ENCODE assay signal across 29 cellular contexts in genomic region chr9:38761334-38761733, GRCh38. TPM values are rescaled to one million over a fixed set of nuclear protein-coding genes. Genes with fewer than 3 reads are reported as not detected.
DNase-seq lines count a peak whose midpoint lies in the region; TF ChIP-seq lines count a peak whose summit lies in the region.
"Had no signal": no experiment of that assay in that cellular context is flagged by ENCODE, and none has a peak within 500 bp of the region (broad histone marks: within the 10 kb centered on the region; RNA-seq: fewer than 3 reads in every experiment).

No MANE protein-coding gene starts in this region.

- H3K27me3 Mint-ChIP-seq in MCF 10A (ENCODE audit: insufficient read depth, unreplicated experiment): no peaks in the 10 kb centered on the region
- peaks cover 2% of the 10 kb centered on the region for H3K27me3 Mint-ChIP-seq in activated T-helper 2 cell treated with anti-CD3 and anti-CD28 coated beads, Interferon-gamma antibody, Interleukin-2, Interleukin-4, amounts not matched to agents 10 μg/mL and 5 μg/mL and 100 μg/mL, durations not matched to agents 14 hours and 24 hours and 36 hours (ENCODE audit: low read depth)

- no peaks in the 10 kb centered on the region for H3K9me2 ChIP-seq in Karpas-422 (replicated peaks; ENCODE audit: insufficient read depth, low read length)

- no peaks in the 10 kb centered on the region for H3F3A ChIP-seq in smooth muscle cell (ENCODE audit: low read depth)

- H4K20me1 ChIP-seq in mammary epithelial cell (ENCODE audit: insufficient read depth, low read length): no peaks in the 10 kb centered on the region
- no peaks in the 10 kb centered on the region for H4K20me1 ChIP-seq in smooth muscle cell (ENCODE audit: low read depth)
- H4K20me1 ChIP-seq in Karpas-422 (ENCODE audit: insufficient read depth, low read depth, low read length): no peaks in the 10 kb centered on the region

- no peaks in the 10 kb centered on the region for H3K9me3 Mint-ChIP-seq in MCF 10A (ENCODE audit: unreplicated experiment)
- H3K9me3 Mint-ChIP-seq in activated T-helper 2 cell treated with anti-CD3 and anti-CD28 coated beads, Interferon-gamma antibody, Interleukin-2, Interleukin-4, amounts not matched to agents 10 μg/mL and 5 μg/mL and 100 μg/mL, durations not matched to agents 14 hours and 24 hours and 36 hours: no peaks in the 10 kb centered on the region
- H3K9me3 Mint-ChIP-seq: activated naive CD4-positive, alpha-beta T cell treated with anti-CD3 and anti-CD28 coated beads, Interleukin-2, amount 50 U/mL, for 72 hours had no signal

- H3K4me3 Mint-ChIP-seq in MCF 10A (ENCODE audit: unreplicated experiment): no peak overlapping the region
- H3K4me3 Mint-ChIP-seq in activated T-helper 2 cell treated with anti-CD3 and anti-CD28 coated beads, Interferon-gamma antibody, Interleukin-2, Interleukin-4, amounts not matched to agents 10 μg/mL and 5 μg/mL and 100 μg/mL, durations not matched to agents 14 hours and 24 hours and 36 hours (ENCODE audit: low read depth): no peak overlapping the region
- H3K4me3 Mint-ChIP-seq: central memory CD8-positive, alpha-beta T cell had no signal

- H3K4me3 ChIP-seq in mammary epithelial cell (replicated peaks in 1 of 3; ENCODE audit: insufficient read depth in 1 of 3, low read depth in 2 of 3, low read length in 3 of 3) (no peak overlapping the region), astrocyte of the cerebellum (ENCODE audit: low read depth, low read length) (no peak overlapping the region), smooth muscle cell (no peak overlapping the region), Karpas-422 (ENCODE audit: low read length) (no peak overlapping the region)
- H3K4me3 ChIP-seq: heart left ventricle, lung, skin epidermis had no signal

- H3K4me1 ChIP-seq in mammary epithelial cell (ENCODE audit: insufficient read depth, low read length) (no peaks in the 10 kb centered on the region), smooth muscle cell (ENCODE audit: low read depth) (peaks cover 5% of the 10 kb centered on the region), Karpas-422 (ENCODE audit: low read length) (no peaks in the 10 kb centered on the region)
- H3K4me1 ChIP-seq: heart left ventricle had no signal

- in situ Hi-C loops in mammary epithelial cell (cut with MboI; ENCODE audit: low sequenced_read_pairs in 2 of 2): no loop called here
- in situ Hi-C loops in astrocyte of the cerebellum (cut with HindIII; ENCODE audit: low sequenced_read_pairs): no loop called here

- TF ChIP-seq CTCF in mammary epithelial cell (conservative IDR thresholded peaks at IDR 0.05 in 1 of 2, IDR thresholded peaks at IDR 0.05 in 1 of 2; ENCODE audit: extremely low read depth in 1 of 2, insufficient read depth in 1 of 2, low read depth in 1 of 2, low read length in 2 of 2): no peak
- TF ChIP-seq CTCF in MCF 10A (IDR thresholded peaks at IDR 0.05; ENCODE audit: unreplicated experiment): no peak
- TF ChIP-seq CTCF in astrocyte of the cerebellum (IDR thresholded peaks at IDR 0.05; ENCODE audit: low read depth, low read length, missing control alignments): no peak
- TF ChIP-seq CTCF in smooth muscle cell (IDR thresholded peaks at IDR 0.05; ENCODE audit: borderline replicate concordance, insufficient read depth, poor library complexity, severe bottlenecking): no peak

- no peak overlapping the region for H3K9ac ChIP-seq in mammary epithelial cell (ENCODE audit: insufficient read depth, low read length)
- no peak overlapping the region for H3K9ac ChIP-seq in smooth muscle cell (ENCODE audit: low read depth)
- H3K9ac ChIP-seq in Karpas-422 (ENCODE audit: low read length): no peak overlapping the region

- POLR2A ChIA-PET in MCF 10A (lab: Yijun Ruan, JAX): no interaction called here

- no peak for DNase-seq in mammary epithelial cell
- DNase-seq in MCF 10A (ENCODE audit: unreplicated experiment): no peak
- peak; percentile 2 for DNase-seq in astrocyte of the cerebellum (ENCODE audit: low read depth)
- DNase-seq in iPS-NIHi7 (ENCODE audit: extremely low spot score): peak; percentile 26
- no peak for DNase-seq in smooth muscle cell (lab: John Stamatoyannopoulos, UW; ENCODE audit: unreplicated experiment)
- DNase-seq in NCI-H526 (lab: John Stamatoyannopoulos, UW): no peak
- no peak for DNase-seq in activated T-helper 2 cell treated with anti-CD3 and anti-CD28 coated beads, Interferon-gamma antibody, Interleukin-2, Interleukin-4, amounts not matched to agents 10 μg/mL and 5 μg/mL and 100 μg/mL, durations not matched to agents 14 hours and 24 hours and 36 hours (ENCODE audit: low spot score)
- no peak for DNase-seq in Karpas-422
- DNase-seq: activated CD4-positive, alpha-beta T cell treated with anti-CD3 and anti-CD28 coated beads, Interleukin-2, amount 50 U/mL, for 48 hours; activated CD4-positive, CD25-positive, alpha-beta regulatory T cell; activated CD8-positive, alpha-beta memory T cell treated with anti-CD3 and anti-CD28 coated beads, Interleukin-2, amount 50 U/mL, for 4 hours; aorta; DMS53; dorsolateral prefrontal cortex; HCEC 1CT; heart left ventricle; NCI-H1092; NCI-H1930; stimulated activated CD4-positive, alpha-beta T cell treated with anti-CD3 and anti-CD28 coated beads, Interleukin-1b, Interleukin-23, amount 100 ng/mL, for 48 hours had no signal

- no peak overlapping the region for H3K27ac Mint-ChIP-seq in MCF 10A (ENCODE audit: low read depth, unreplicated experiment)
- H3K27ac Mint-ChIP-seq in activated T-helper 2 cell treated with anti-CD3 and anti-CD28 coated beads, Interferon-gamma antibody, Interleukin-2, Interleukin-4, amounts not matched to agents 10 μg/mL and 5 μg/mL and 100 μg/mL, durations not matched to agents 14 hours and 24 hours and 36 hours: no peak overlapping the region
- H3K27ac Mint-ChIP-seq: activated naive CD4-positive, alpha-beta T cell treated with anti-CD3 and anti-CD28 coated beads, Interleukin-2, amount 50 U/mL, for 72 hours had no signal

- BruUV-seq in mammary epithelial cell (replicated peaks; lab: Mats Ljungman, UMichigan) (no TSS peak), MCF 10A (replicated peaks; lab: Mats Ljungman, UMichigan) (no TSS peak)

- no peak overlapping the region for H3K4me2 ChIP-seq in mammary epithelial cell (ENCODE audit: insufficient read depth, low read depth, low read length)
- H3K4me2 ChIP-seq in smooth muscle cell: peak overlapping the region; percentile 18
- no peak overlapping the region for H3K4me2 ChIP-seq in Karpas-422 (ENCODE audit: low read depth, low read length, poor library complexity, severe bottlenecking)

- dilution Hi-C loops in mammary epithelial cell (cut with HindIII; ENCODE audit: low sequenced_read_pairs): no loop called here

- H3K36me3 ChIP-seq in mammary epithelial cell (ENCODE audit: insufficient read depth, low read length) (no peaks in the 10 kb centered on the region), smooth muscle cell (ENCODE audit: low read depth) (no peaks in the 10 kb centered on the region), Karpas-422 (ENCODE audit: insufficient read depth, low read length) (no peaks in the 10 kb centered on the region)
- H3K36me3 ChIP-seq: heart left ventricle had no signal

- peaks cover 4% of the 10 kb centered on the region for H3K36me3 Mint-ChIP-seq in MCF 10A (ENCODE audit: insufficient read depth, unreplicated experiment)
- no peaks in the 10 kb centered on the region for H3K36me3 Mint-ChIP-seq in activated T-helper 2 cell treated with anti-CD3 and anti-CD28 coated beads, Interferon-gamma antibody, Interleukin-2, Interleukin-4, amounts not matched to agents 10 μg/mL and 5 μg/mL and 100 μg/mL, durations not matched to agents 14 hours and 24 hours and 36 hours (ENCODE audit: low read depth)
- H3K36me3 Mint-ChIP-seq: activated naive CD4-positive, alpha-beta T cell treated with anti-CD3 and anti-CD28 coated beads, Interleukin-2, amount 50 U/mL, for 72 hours had no signal

- no peaks in the 10 kb centered on the region for H3K79me2 ChIP-seq in mammary epithelial cell (ENCODE audit: insufficient read depth, low read length)
- H3K79me2 ChIP-seq in smooth muscle cell (ENCODE audit: low read depth): no peaks in the 10 kb centered on the region
- H3K79me2 ChIP-seq in Karpas-422 (ENCODE audit: low read length): no peaks in the 10 kb centered on the region

- H2AFZ ChIP-seq in mammary epithelial cell (ENCODE audit: low read depth, low read length): peak overlapping the region; percentile 91
- H2AFZ ChIP-seq in smooth muscle cell (ENCODE audit: low read depth): peak overlapping the region; percentile 87
- H2AFZ ChIP-seq in Karpas-422 (ENCODE audit: low read length): no peak overlapping the region

- H3K27ac ChIP-seq in mammary epithelial cell (ENCODE audit: insufficient read depth, low read depth, low read length) (no peak overlapping the region), smooth muscle cell (ENCODE audit: low read depth) (no peak overlapping the region), Karpas-422 (ENCODE audit: low read length) (no peak overlapping the region)
- H3K27ac ChIP-seq: dorsolateral prefrontal cortex, heart left ventricle, skin epidermis had no signal

- WGBS in mammary epithelial cell (ENCODE audit: low coverage, missing lambda C conversion rate): 10% methylated on average over 3 of the region's 3 CpGs
- WGBS in smooth muscle cell (ENCODE audit: low lambda C conversion rate): 14% methylated on average over 3 of the region's 3 CpGs

- CTCF ChIA-PET in mammary epithelial cell (lab: Charles Lee; ENCODE audit: low non-redundant PET): no interaction called here
- CTCF ChIA-PET in MCF 10A (lab: Yijun Ruan, JAX): no interaction called here

- H3K9me3 ChIP-seq in mammary epithelial cell (replicated peaks; ENCODE audit: insufficient read depth, low read length) (no peaks in the 10 kb centered on the region), smooth muscle cell (replicated peaks; ENCODE audit: low read depth) (no peaks in the 10 kb centered on the region), Karpas-422 (ENCODE audit: low read length) (no peaks in the 10 kb centered on the region)
- H3K9me3 ChIP-seq: heart left ventricle had no signal

- no peaks in the 10 kb centered on the region for H3K27me3 ChIP-seq in mammary epithelial cell (ENCODE audit: insufficient read depth, low read length)
- H3K27me3 ChIP-seq in smooth muscle cell (ENCODE audit: low read depth): no peaks in the 10 kb centered on the region
- no peaks in the 10 kb centered on the region for H3K27me3 ChIP-seq in Karpas-422 (ENCODE audit: low read length)
- H3K27me3 ChIP-seq: heart left ventricle had no signal

- no peaks in the 10 kb centered on the region for H3K4me1 Mint-ChIP-seq in MCF 10A (ENCODE audit: insufficient read depth, unreplicated experiment)
- no peaks in the 10 kb centered on the region for H3K4me1 Mint-ChIP-seq in activated T-helper 2 cell treated with anti-CD3 and anti-CD28 coated beads, Interferon-gamma antibody, Interleukin-2, Interleukin-4, amounts not matched to agents 10 μg/mL and 5 μg/mL and 100 μg/mL, durations not matched to agents 14 hours and 24 hours and 36 hours (ENCODE audit: low read depth)
- H3K4me1 Mint-ChIP-seq: central memory CD8-positive, alpha-beta T cell had no signal

- intact Hi-C loops in mammary epithelial cell (cut with micrococcal nuclease): no loop called here
- intact Hi-C loops in MCF 10A (cut with micrococcal nuclease): no loop called here
- intact Hi-C loops in activated T-helper 2 cell treated with anti-CD3 and anti-CD28 coated beads, Interferon-gamma antibody, Interleukin-2, Interleukin-4, amounts not matched to agents 10 μg/mL and 5 μg/mL and 100 μg/mL, durations not matched to agents 14 hours and 24 hours and 36 hours (cut with micrococcal nuclease): no loop called here

RNA-seq across cellular contexts. Expression of gene FAM240B, which starts 41.4 kb away (rescaled TPM):
- total RNA-seq in mammary epithelial cell: not detected
- polyA plus RNA-seq in mammary epithelial cell: not detected
- polyA minus RNA-seq in mammary epithelial cell: not detected
- total RNA-seq in MCF 10A (2022): not detected in 2 replicates
- not detected in 2 replicates for total RNA-seq in smooth muscle cell
- not detected in 2 replicates for polyA plus RNA-seq in smooth muscle cell
- not detected in 2 replicates for total RNA-seq in activated T-helper 2 cell treated with anti-CD3 and anti-CD28 coated beads, Interferon-gamma antibody, Interleukin-2, Interleukin-4, amounts not matched to agents 10 μg/mL and 5 μg/mL and 100 μg/mL, durations not matched to agents 14 hours and 24 hours and 36 hours
- total RNA-seq in Karpas-422 (2014; rRNA removed; shearing (Covaris generic); ENCODE audit: low replicate concordance): not detected in 2 replicates
- total RNA-seq: activated naive CD4-positive, alpha-beta T cell treated with anti-CD3 and anti-CD28 coated beads, Interleukin-2, amount 50 U/mL, for 72 hours; aorta; dorsolateral prefrontal cortex; epithelial cell of proximal tubule; fibroblast of villous mesenchyme; heart left ventricle; lung; OCI-LY7; omental fat pad; renal cortical epithelial cell; urinary bladder had no signal
- polyA plus RNA-seq: aorta, heart left ventricle, lung, urinary bladder had no signal

Comparison
In these comparisons a context has a peak if more than half of its experiments do, and no peak if none do; other contexts are left out.
1. DNase-seq: peak in astrocyte of the cerebellum (single experiment) and iPS-NIHi7 (single experiment); none in mammary epithelial cell (single experiment), MCF 10A (single experiment), smooth muscle cell (single experiment), NCI-H526 (0 of 2), activated T-helper 2 cell treated with anti-CD3 and anti-CD28 coated beads, Interferon-gamma antibody, Interleukin-2, Interleukin-4, amounts not matched to agents 10 μg/mL and 5 μg/mL and 100 μg/mL, durations not matched to agents 14 hours and 24 hours and 36 hours (single experiment) and Karpas-422 (single experiment).